Comparison of ENCODE assay signal across 8 cellular contexts in the genomic region with DNA sequence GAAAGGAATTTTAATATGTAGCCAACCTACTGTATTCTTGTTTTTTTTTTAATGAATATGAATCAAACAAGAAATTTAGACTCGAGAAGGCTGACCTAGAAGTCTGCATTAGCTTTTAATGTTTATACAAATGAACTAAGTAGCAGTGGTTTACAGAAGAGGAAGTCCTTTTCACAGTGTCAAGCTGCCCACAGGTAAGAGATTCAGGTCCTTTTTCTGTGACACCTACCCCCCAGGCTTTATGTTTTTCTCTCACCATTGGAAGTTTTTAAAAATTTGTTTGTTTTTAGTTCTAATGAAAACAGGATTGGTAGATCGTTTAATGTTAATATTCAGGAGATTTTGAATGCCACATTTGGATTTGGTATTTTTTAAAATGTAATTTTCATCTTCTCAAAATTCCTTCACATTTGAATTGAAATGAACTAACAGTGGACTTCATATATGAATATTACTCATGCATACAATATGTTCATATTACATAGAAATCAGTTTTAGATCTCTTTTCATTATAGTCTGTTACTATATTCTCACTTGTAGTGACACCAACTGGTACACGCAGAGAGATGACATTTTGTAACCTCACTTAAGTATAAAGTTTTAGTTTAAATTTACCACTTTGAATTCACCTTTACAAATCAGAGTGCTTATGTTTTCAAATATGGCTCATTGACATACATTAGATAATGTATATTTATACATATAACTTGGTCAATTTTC. TPM values are rescaled to one million over a fixed set of nuclear protein-coding genes. Genes with fewer than 3 reads are reported as not detected.
DNase-seq lines count a peak whose midpoint lies in the region; ATAC-seq and TF ChIP-seq lines count a peak whose summit lies in the region.

No MANE protein-coding gene starts in this region.

- TF ChIP-seq POLR2A in transverse colon (IDR thresholded peaks at IDR 0.05) = no peak

- H3K9me3 ChIP-seq in Panc1 (ENCODE audit: control insufficient read depth, insufficient read depth, low read depth, low read length) = peaks cover 12% of the 10 kb centered on the region; the same call in 1 of the 2 replicates
- peaks cover 21% of the 10 kb centered on the region for H3K9me3 ChIP-seq in left ventricle myocardium inferior (replicated peaks)
- peaks cover 9 to 11% of the 10 kb centered on the region in 2 donors for H3K9me3 ChIP-seq in transverse colon

- no TSS peak for BruUV-seq in Panc1 (replicated peaks; lab: Mats Ljungman, UMichigan)

- no peak for TF ChIP-seq EP300 in transverse colon (IDR thresholded peaks at IDR 0.05; ENCODE audit: low read depth)

- POLR2A ChIA-PET in Panc1 (lab: Charles Lee) = no interaction called here

- DNase-seq in Panc1 (ENCODE audit: low read depth, low spot score) (no peak), left ventricle myocardium inferior (no peak), transverse colon (no peak), T1000 (lab: John Stamatoyannopoulos, UW) (no peak), cerebellar nuclear complex (lab: John Stamatoyannopoulos, UW) (no peak)
- DNase-seq in stimulated activated CD4-positive, alpha-beta T cell treated with anti-CD3 and anti-CD28 coated beads, Interleukin-12 subunit alpha, Interleukin-12 subunit beta, amount 100 ng/mL, for 4 hours = no peak

- no peak overlapping the region; a peak in 1 of 4 replicates for H3K4me3 ChIP-seq in Panc1 (ENCODE audit: low read depth in 2 of 2, low read length in 2 of 2)
- peak overlapping the region; percentile 51 for H3K4me3 ChIP-seq in left ventricle myocardium inferior
- peak overlapping the region in 1 of 4 donors; percentile 6 for H3K4me3 ChIP-seq in transverse colon

- ATAC-seq in GM18907 (IDR thresholded peaks at IDR 0.05; ENCODE audit: unreplicated experiment) = peak; percentile 53
- ATAC-seq in HG02642 (IDR thresholded peaks at IDR 0.05; ENCODE audit: poor library complexity, unreplicated experiment) = peak; percentile 56
- no peak for ATAC-seq in Panc1

- 51 to 67% methylated on average over 3 of the region's 3 CpGs for WGBS in transverse colon (ENCODE audit: low coverage in 1 of 2), 2 donors

- CTCF ChIA-PET in Panc1 (lab: Charles Lee) = no interaction called here

- H3K4me1 ChIP-seq in Panc1 (ENCODE audit: control insufficient read depth, insufficient read depth, low read length) = peaks cover 32% of the 10 kb centered on the region
- peaks cover 56% of the 10 kb centered on the region for H3K4me1 ChIP-seq in left ventricle myocardium inferior
- peaks cover 0 to 38% (median 18%) of the 10 kb centered on the region in 4 donors for H3K4me1 ChIP-seq in transverse colon

- TF ChIP-seq CTCF in Panc1 (IDR thresholded peaks at IDR 0.05) = no peak
- no peak for TF ChIP-seq CTCF in left ventricle myocardium inferior (IDR thresholded peaks at IDR 0.05; ENCODE audit: borderline replicate concordance)
- TF ChIP-seq CTCF in transverse colon (IDR thresholded peaks at IDR 0.05) = no peak

- H3K36me3 ChIP-seq in Panc1 (ENCODE audit: control insufficient read depth, insufficient read depth, low read length) (no peaks in the 10 kb centered on the region; the same call in 1 of the 2 replicates), left ventricle myocardium inferior (no peaks in the 10 kb centered on the region), transverse colon (peaks cover 0 to 2% (median 0%) of the 10 kb centered on the region in 4 donors)

- H3K27ac ChIP-seq in Panc1 (ENCODE audit: low read length) = peak overlapping the region; percentile 82
- peak overlapping the region; percentile 68 for H3K27ac ChIP-seq in left ventricle myocardium inferior (replicated peaks)
- H3K27ac ChIP-seq in transverse colon = peak overlapping the region; percentile 62 to 72 (median 71)

- H3K27me3 ChIP-seq in Panc1 (ENCODE audit: control insufficient read depth, insufficient read depth, low read length) (no peaks in the 10 kb centered on the region), left ventricle myocardium inferior (ENCODE audit: low read depth) (no peaks in the 10 kb centered on the region), transverse colon (no peaks in the 10 kb centered on the region)

- intact Hi-C loops in Panc1 (cut with micrococcal nuclease; ENCODE audit: unreplicated experiment) (loop anchor here (10.0 kb wide), 1 partner anchor 140 kb away; no protein-coding TSS in a partner anchor), left ventricle myocardium inferior (cut with micrococcal nuclease) (no loop called here), transverse colon (cut with DNase I; ENCODE audit: low total_unique reads) (no loop called here)

- in situ Hi-C loops in Panc1 (cut with HindIII; ENCODE audit: low pct_unique_long_range_greater_than_20kb, low sequenced_read_pairs) (no loop called here), transverse colon (cut with MboI; ENCODE audit: low pct_ligation_motif_present in 1 of 4, low pct_unique_long_range_greater_than_20kb in 1 of 4, low sequenced_read_pairs in 3 of 4) (no loop called here)

RNA-seq across cellular contexts. Expression of a gene that starts 29.7 kb away (rescaled TPM):
- 25.4 TPM for total RNA-seq in Panc1 (2021; ENCODE audit: unreplicated experiment)
- 9.7 TPM for polyA plus RNA-seq in Panc1 (2012; ENCODE audit: insufficient read length)
- total RNA-seq in left ventricle myocardium inferior = 64.3 TPM
- total RNA-seq in transverse colon = 100 to 1,000 TPM in 2 of 4 donors, 10 to 100 TPM in 2; 32.2 to 159 (median 85.3) TPM
